8 cellular contexts compared by ENCODE assay signal in the genomic region with DNA sequence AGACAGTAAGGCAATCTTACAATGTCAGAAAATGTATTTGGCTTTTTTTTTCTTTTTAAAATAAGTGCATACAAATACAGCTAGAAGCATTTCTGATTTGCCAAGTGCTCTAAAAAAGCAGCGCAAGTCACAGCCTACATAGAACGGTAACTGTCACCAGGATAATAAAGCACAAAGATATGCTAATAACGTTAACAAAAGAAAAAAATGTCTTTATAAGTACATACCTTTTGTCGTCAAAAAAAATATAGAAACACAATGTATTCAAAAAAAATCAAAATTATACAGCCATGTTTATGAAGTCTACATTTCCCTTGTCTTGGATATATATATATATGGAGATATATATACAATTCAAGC. TPM values are rescaled to one million over a fixed set of nuclear protein-coding genes. Genes with fewer than 3 reads are reported as not detected.
DNase-seq lines count a peak whose midpoint lies in the region; ATAC-seq and TF ChIP-seq lines count a peak whose summit lies in the region.

No MANE protein-coding gene starts in this region.

- ATAC-seq in HG02884 (IDR thresholded peaks at IDR 0.05; ENCODE audit: unreplicated experiment) (no peak), GM21423 (IDR thresholded peaks at IDR 0.05; ENCODE audit: unreplicated experiment) (no peak), GM18517 (IDR thresholded peaks at IDR 0.05; ENCODE audit: unreplicated experiment) (no peak)

- DNase-seq in AG09309 (ENCODE audit: low read depth) (no peak), cardiac fibroblast (ENCODE audit: low read depth in 2 of 2) (no peak), retina (no peak)
- DNase-seq in Jurkat, Clone E6-1 (ENCODE audit: low read depth, low spot score), result no peak

- H3K27me3 ChIP-seq in muscle layer of duodenum (ENCODE audit: low read depth, low read length), result no peaks in the 10 kb centered on the region

- H3K27ac ChIP-seq in muscle layer of duodenum (ENCODE audit: low read length), result peak overlapping the region; percentile 100

- peaks cover 14 to 26% of the 10 kb centered on the region in 2 donors for H3K4me1 ChIP-seq in muscle layer of duodenum (ENCODE audit: control insufficient read depth in 1 of 2, insufficient read depth in 2 of 2, low read length in 2 of 2)

- no peak for TF ChIP-seq CTCF in AG09309 (IDR thresholded peaks at IDR 0.05; ENCODE audit: control insufficient read depth, insufficient read depth, low read depth, low read length, missing control alignments)
- TF ChIP-seq CTCF in cardiac fibroblast (IDR thresholded peaks at IDR 0.05; ENCODE audit: low read depth, low read length), result no peak

- H3K4me3 ChIP-seq in AG09309 (ENCODE audit: control insufficient read depth, low read depth, low read length) (peak overlapping the region; percentile 83), cardiac fibroblast (replicated peaks in 1 of 2; ENCODE audit: low read depth in 2 of 2, low read length in 2 of 2) (peak overlapping the region; percentile 62 to 69), muscle layer of duodenum (ENCODE audit: low read depth in 1 of 2, low read length in 2 of 2) (peak overlapping the region; percentile 93 to 98)
- peak overlapping the region; percentile 70 for H3K4me3 ChIP-seq in Jurkat, Clone E6-1 (ENCODE audit: low read length)

- H3K36me3 ChIP-seq in muscle layer of duodenum (ENCODE audit: control insufficient read depth in 1 of 2, insufficient read depth in 2 of 2, low read length in 2 of 2), result peaks cover 27 to 30% of the 10 kb centered on the region in 2 donors

- H3K9me3 ChIP-seq in muscle layer of duodenum (ENCODE audit: control insufficient read depth in 1 of 2, low read length in 2 of 2), result no peaks in the 10 kb centered on the region

RNA-seq across cellular contexts. Expression of gene IRF2BP2, which starts 3.3 kb away (rescaled TPM):
- polyA plus RNA-seq in Jurkat, Clone E6-1 (2012; ENCODE audit: insufficient read depth, insufficient read length), result 96.1 TPM
